In genomic region chr19:40818480-40819399, GRCh38 we compare ENCODE assay signal across 8 cellular contexts. TPM values are rescaled to one million over a fixed set of nuclear protein-coding genes. Genes with fewer than 3 reads are reported as not detected.
DNase-seq lines count a peak whose midpoint lies in the region; ATAC-seq and TF ChIP-seq lines count a peak whose summit lies in the region.
"Not testable (repeated sequence)": the region's sequence is repeated elsewhere in the genome, so short reads cannot be mapped to it uniquely, and the experiment has no call there.

No MANE protein-coding gene starts in this region.

- TF ChIP-seq CTCF in activated B cell treated with CpG ODN at 0.5 μM for 24 hours (IDR thresholded peaks at IDR 0.05) = not testable (repeated sequence)
- peak; percentile 47 for TF ChIP-seq CTCF in natural killer cell (IDR thresholded peaks at IDR 0.05)

- H3K36me3 Mint-ChIP-seq in activated B cell treated with CpG ODN at 0.5 μM for 24 hours (ENCODE audit: low read depth); natural killer cell: not testable (repeated sequence)

- H3K36me3 ChIP-seq in GM23248 (ENCODE audit: low read depth); adipocyte (ENCODE audit: control insufficient read depth, insufficient read depth, low read length, severe bottlenecking): not testable (repeated sequence)

- peak in 8 of 14 donors; percentile 33 to 67 (median 54) for DNase-seq in C1 segment of cervical spinal cord (lab: John Stamatoyannopoulos, UW)
- DNase-seq in GM23248 = peak; percentile 39
- peak; percentile 66 for DNase-seq in NCI-H2171 treated with DMSO at 0.1 percent for 48 hours (lab: John Stamatoyannopoulos, UW)
- DNase-seq in activated B cell treated with CpG ODN at 0.5 μM for 24 hours = peak; percentile 60
- DNase-seq in adipocyte (ENCODE audit: low read depth) = not testable (repeated sequence)
- DNase-seq in globus pallidus (ENCODE audit: low spot score) = peak; percentile 58
- peak; percentile 88 for DNase-seq in natural killer cell
- DNase-seq in stimulated activated CD4-positive, alpha-beta T cell treated with anti-CD3 and anti-CD28 coated beads, TNF-alpha, amount 100 ng/mL, for 4 hours (ENCODE audit: low read depth in 3 of 3) = peak in 2 of 3 experiments; percentile 59 to 65

- POLR2A ChIA-PET in activated B cell treated with CpG ODN at 0.5 μM for 24 hours (lab: Charles Lee) = interaction anchor here (0.6 to 2.6 kb wide), 6 partner anchors 20 to 109 kb away, joined by 3 to 28 read pairs (median 5); partner anchors contain the start of genes COQ8B, EGLN2, ITPKC and RAB4B

- in situ Hi-C loops in GM23248 (cut with MboI) = not testable (repeated sequence)

- H3K79me2 ChIP-seq in GM23248 (ENCODE audit: insufficient read depth) = not testable (repeated sequence)

- H3K4me1 Mint-ChIP-seq in activated B cell treated with CpG ODN at 0.5 μM for 24 hours (peaks cover 37% of the 10 kb centered on the region), natural killer cell (peaks cover 31 to 35% of the 10 kb centered on the region in 2 donors)

- peak overlapping the region; percentile 57 for H3K27ac Mint-ChIP-seq in activated B cell treated with CpG ODN at 0.5 μM for 24 hours
- H3K27ac Mint-ChIP-seq in natural killer cell = peak overlapping the region; percentile 91 to 99

- peak overlapping the region; percentile 68 for H3K4me2 ChIP-seq in GM23248 (ENCODE audit: unreplicated experiment)

- not testable (repeated sequence) for H4K20me1 ChIP-seq in GM23248 (ENCODE audit: insufficient read depth)

- H3K9ac ChIP-seq in GM23248 = not testable (repeated sequence)
- H3K9ac ChIP-seq in adipocyte (ENCODE audit: low read length) = peak overlapping the region; percentile 64

- H3K27me3 ChIP-seq in GM23248 (replicated peaks; ENCODE audit: insufficient read depth); adipocyte (replicated peaks; ENCODE audit: control insufficient read depth, insufficient read depth, low read length): not testable (repeated sequence)

- CTCF ChIA-PET in activated B cell treated with CpG ODN at 0.5 μM for 24 hours (lab: Charles Lee) = interaction anchor here (1.0 to 2.8 kb wide), 8 partner anchors 12 to 513 kb away, joined by 3 to 54 read pairs (median 3); partner anchors contain the start of gene RAB4B

- H3K4me3 Mint-ChIP-seq in activated B cell treated with CpG ODN at 0.5 μM for 24 hours (peak overlapping the region; percentile 80), natural killer cell (peak overlapping the region; percentile 76)

- not testable (repeated sequence) for H3K27me3 Mint-ChIP-seq in activated B cell treated with CpG ODN at 0.5 μM for 24 hours; natural killer cell (ENCODE audit: low read depth in 2 of 2)

- H3K4me1 ChIP-seq in GM23248 (ENCODE audit: insufficient read depth) = not testable (repeated sequence)
- peaks cover 21% of the 10 kb centered on the region for H3K4me1 ChIP-seq in adipocyte (ENCODE audit: control insufficient read depth, insufficient read depth, low read length)

- not testable (repeated sequence) for H2AFZ ChIP-seq in GM23248

- not testable (repeated sequence) for H3K9me3 ChIP-seq in GM23248 (ENCODE audit: low read depth); adipocyte (ENCODE audit: control insufficient read depth, low read length)

- not testable (repeated sequence) for H3K27ac ChIP-seq in GM23248

- not testable (repeated sequence) for H3F3A ChIP-seq in GM23248 (ENCODE audit: insufficient read depth)

- intact Hi-C loops in activated B cell treated with CpG ODN at 0.5 μM for 24 hours (cut with micrococcal nuclease) (loop anchor here (1.0 to 2.0 kb wide), 2 partner anchors 68 to 156 kb away; partner anchors contain the start of genes ACTMAP and SNRPA), natural killer cell (cut with micrococcal nuclease) (loop anchor here (1.0 to 5.0 kb wide), 2 partner anchors 41 to 156 kb away; partner anchors contain the start of genes MIA and RAB4B)

- H3K9me3 Mint-ChIP-seq in activated B cell treated with CpG ODN at 0.5 μM for 24 hours, natural killer cell: not testable (repeated sequence)

- WGBS in GM23248 (ENCODE audit: low coverage in 1 of 2, low lambda C conversion rate in 2 of 2, missing lambda C conversion rate in 2 of 2), 2 experiments = 30 to 35% methylated on average over 23 to 35 of the region's 36 CpGs

- ATAC-seq in activated B cell treated with CpG ODN at 0.5 μM for 24 hours (ENCODE audit: low read depth) (peak; percentile 93), natural killer cell (peak; percentile 92 to 95 (median 93))

- H3K4me3 ChIP-seq in GM23248 (peak overlapping the region; percentile 46), adipocyte (ENCODE audit: low read length) (peak overlapping the region; percentile 70)

- not testable (repeated sequence) for H3K9me2 ChIP-seq in GM23248 (ENCODE audit: insufficient read depth)

RNA-seq across cellular contexts. Expression of gene EGLN2, which starts 19.7 kb away (rescaled TPM):
- 80.6 and 83.3 TPM in 2 replicates for total RNA-seq in GM23248 (2014; rRNA removed; shearing (Covaris generic))
- polyA plus RNA-seq in GM23248 (2016; fragmentation: Nextera tagmentation; extraction: Ambion mirVana) = 52.5 and 61.2 TPM in 2 replicates
- total RNA-seq in activated B cell treated with CpG ODN at 0.5 μM for 24 hours = 136 and 147 TPM in 2 replicates
- total RNA-seq in natural killer cell = 100 to 1,000 TPM; 104 to 156 (median 151) TPM

RNA-seq across cellular contexts. Expression of gene CYP2A6, which starts 31.5 kb away (rescaled TPM):
- not detected in 2 replicates for total RNA-seq in GM23248 (2014; rRNA removed; shearing (Covaris generic))
- not detected in 2 replicates for polyA plus RNA-seq in GM23248 (2016; fragmentation: Nextera tagmentation; extraction: Ambion mirVana)
- not detected in 2 replicates for total RNA-seq in activated B cell treated with CpG ODN at 0.5 μM for 24 hours
- total RNA-seq in natural killer cell = not detected

RNA-seq across cellular contexts. Expression of gene RAB4B, which starts 40.7 kb away (rescaled TPM):
- 20.7 and 25.6 TPM in 2 replicates for total RNA-seq in GM23248 (2014; rRNA removed; shearing (Covaris generic))
- polyA plus RNA-seq in GM23248 (2016; fragmentation: Nextera tagmentation; extraction: Ambion mirVana) = 23.2 and 24.6 TPM in 2 replicates
- total RNA-seq in activated B cell treated with CpG ODN at 0.5 μM for 24 hours (90.6 and 98.1 TPM in 2 replicates), natural killer cell (10 to 100 TPM; 97.8 to 99.8 (median 98.6) TPM)

RNA-seq across cellular contexts. Expression of gene MIA, which starts 43.4 kb away (rescaled TPM):
- not detected in 2 replicates for total RNA-seq in GM23248 (2014; rRNA removed; shearing (Covaris generic))
- polyA plus RNA-seq in GM23248 (2016; fragmentation: Nextera tagmentation; extraction: Ambion mirVana) = not detected in 2 replicates
- total RNA-seq in activated B cell treated with CpG ODN at 0.5 μM for 24 hours (1.1 and 1.4 TPM in 2 replicates), natural killer cell (not detected)
